Comparison of ENCODE assay signal across 14 cellular contexts in the genomic region with DNA sequence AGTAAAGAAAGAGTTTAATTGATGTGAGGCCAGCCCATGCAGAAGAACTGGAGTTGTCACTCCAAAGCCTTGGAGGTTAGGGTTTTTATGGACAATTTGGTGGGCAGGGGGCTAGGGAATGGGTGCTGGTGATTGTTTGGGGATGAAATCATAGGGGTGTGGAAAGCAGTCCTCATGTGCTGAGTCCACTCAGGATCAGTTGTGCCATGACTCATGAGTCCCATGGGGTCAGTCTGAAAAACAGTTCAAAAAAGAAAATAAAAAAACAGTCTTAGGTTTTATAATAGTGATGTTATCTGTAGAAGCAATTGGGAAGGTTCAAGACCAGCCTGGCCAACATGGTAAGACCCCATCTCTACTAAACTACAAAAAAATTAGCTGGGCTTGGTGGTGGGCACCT.
DNase-seq lines count a peak whose midpoint lies in the region; ATAC-seq and TF ChIP-seq lines count a peak whose summit lies in the region.
"Had no signal": no experiment of that assay in that cellular context is flagged by ENCODE, and none has a peak within 500 bp of the region (broad histone marks: within the 10 kb centered on the region; RNA-seq: fewer than 3 reads in every experiment).

No MANE protein-coding gene starts in this region.

- DNase-seq in LHCN-M2 (ENCODE audit: low read depth) (peak; percentile 56), amniotic epithelial cell (ENCODE audit: low read depth) (peak; percentile 23), iris pigment epithelial cell (ENCODE audit: low read depth) (peak; percentile 53), HT-29 (ENCODE audit: low spot score) (no peak), mesothelial cell of epicardium (ENCODE audit: low spot score in 2 of 2, unreplicated experiment in 2 of 2) (no peak)
- DNase-seq in CD4-positive, alpha-beta T cell: no peak
- DNase-seq: Caco-2; CD8-positive, alpha-beta memory T cell; DND-41 had no signal

- intact Hi-C loops in CD4-positive, alpha-beta T cell (cut with DNase I, micrococcal nuclease): no loop called here

- H3K4me1 Mint-ChIP-seq in CD4-positive, alpha-beta T cell (ENCODE audit: low read depth): peaks cover 44% of the 10 kb centered on the region
- H3K4me1 Mint-ChIP-seq in mesothelial cell of epicardium: no peaks in the 10 kb centered on the region

- TF ChIP-seq CTCF in CD4-positive, alpha-beta T cell (IDR thresholded peaks at IDR 0.05): no peak
- no peak for TF ChIP-seq CTCF in mesothelial cell of epicardium (IDR thresholded peaks at IDR 0.05; ENCODE audit: unreplicated experiment)

- no peak overlapping the region for H3K4me3 Mint-ChIP-seq in CD4-positive, alpha-beta T cell
- H3K4me3 Mint-ChIP-seq in mesothelial cell of epicardium: no peak overlapping the region
- H3K4me3 Mint-ChIP-seq: CD14-positive monocyte; CD8-positive, alpha-beta memory T cell had no signal

- no peaks in the 10 kb centered on the region for H3K9me3 Mint-ChIP-seq in CD4-positive, alpha-beta T cell
- H3K9me3 Mint-ChIP-seq in mesothelial cell of epicardium: peaks cover 14% of the 10 kb centered on the region
- H3K9me3 Mint-ChIP-seq: CD8-positive, alpha-beta memory T cell had no signal

- H3K36me3 Mint-ChIP-seq in CD4-positive, alpha-beta T cell (ENCODE audit: low read depth): peaks cover 45% of the 10 kb centered on the region
- peaks cover 13% of the 10 kb centered on the region for H3K36me3 Mint-ChIP-seq in mesothelial cell of epicardium

- ATAC-seq in GM18870 (IDR thresholded peaks at IDR 0.05; ENCODE audit: unreplicated experiment): no peak
- ATAC-seq in CD4-positive, alpha-beta T cell (ENCODE audit: poor library complexity): no peak
- ATAC-seq: A549, K562 had no signal

- no peaks in the 10 kb centered on the region for H3K27me3 Mint-ChIP-seq in CD4-positive, alpha-beta T cell
- H3K27me3 Mint-ChIP-seq in mesothelial cell of epicardium (ENCODE audit: low read depth): no peaks in the 10 kb centered on the region
- H3K27me3 Mint-ChIP-seq: CD8-positive, alpha-beta memory T cell had no signal

- H3K27ac ChIP-seq in CD4-positive, alpha-beta T cell (ENCODE audit: low read depth, low read length): no peak overlapping the region
- H3K27ac ChIP-seq: A549 had no signal

- H3K27me3 ChIP-seq in CD4-positive, alpha-beta T cell (ENCODE audit: control insufficient read depth, insufficient read depth, low read length): no peaks in the 10 kb centered on the region

- H3K27ac Mint-ChIP-seq in CD4-positive, alpha-beta T cell: no peak overlapping the region
- H3K27ac Mint-ChIP-seq in mesothelial cell of epicardium: no peak overlapping the region

- no peaks in the 10 kb centered on the region for H3K9me3 ChIP-seq in CD4-positive, alpha-beta T cell (ENCODE audit: control insufficient read depth, low read length)
- H3K9me3 ChIP-seq: A549, Caco-2, HAP-1 had no signal

- POLR2A ChIA-PET in CD4-positive, alpha-beta T cell (lab: Charles Lee): no interaction called here

- CTCF ChIA-PET in CD4-positive, alpha-beta T cell (lab: Charles Lee): no interaction called here

Comparison
In these comparisons a context has a peak if more than half of its experiments do, and no peak if none do; other contexts are left out.
1. DNase-seq: peak in LHCN-M2 (single experiment), amniotic epithelial cell (single experiment) and iris pigment epithelial cell (single experiment); none in CD4-positive, alpha-beta T cell (0 of 10), HT-29 (single experiment) and mesothelial cell of epicardium (0 of 2).